1 cellular context compared by ENCODE assay signal in genomic region chr2:65671670-65672069, GRCh38.
TF ChIP-seq lines count a peak whose summit lies in the region.

No MANE protein-coding gene starts in this region.

TF ChIP-seq in GM23338, 12 proteins besides CTCF, POLR2A, EP300 and RAD21 (continued from another document):
- TF ChIP-seq ZNF462 (CRISPR knock-in tag; IDR thresholded peaks at IDR 0.05) = no peak
- TF ChIP-seq ETS1 (IDR thresholded peaks at IDR 0.05) = no peak
- TF ChIP-seq STAT1 (IDR thresholded peaks at IDR 0.05; ENCODE audit: unreplicated experiment) = no peak
